ENCODE assay signal across 2 cellular contexts in the genomic region with DNA sequence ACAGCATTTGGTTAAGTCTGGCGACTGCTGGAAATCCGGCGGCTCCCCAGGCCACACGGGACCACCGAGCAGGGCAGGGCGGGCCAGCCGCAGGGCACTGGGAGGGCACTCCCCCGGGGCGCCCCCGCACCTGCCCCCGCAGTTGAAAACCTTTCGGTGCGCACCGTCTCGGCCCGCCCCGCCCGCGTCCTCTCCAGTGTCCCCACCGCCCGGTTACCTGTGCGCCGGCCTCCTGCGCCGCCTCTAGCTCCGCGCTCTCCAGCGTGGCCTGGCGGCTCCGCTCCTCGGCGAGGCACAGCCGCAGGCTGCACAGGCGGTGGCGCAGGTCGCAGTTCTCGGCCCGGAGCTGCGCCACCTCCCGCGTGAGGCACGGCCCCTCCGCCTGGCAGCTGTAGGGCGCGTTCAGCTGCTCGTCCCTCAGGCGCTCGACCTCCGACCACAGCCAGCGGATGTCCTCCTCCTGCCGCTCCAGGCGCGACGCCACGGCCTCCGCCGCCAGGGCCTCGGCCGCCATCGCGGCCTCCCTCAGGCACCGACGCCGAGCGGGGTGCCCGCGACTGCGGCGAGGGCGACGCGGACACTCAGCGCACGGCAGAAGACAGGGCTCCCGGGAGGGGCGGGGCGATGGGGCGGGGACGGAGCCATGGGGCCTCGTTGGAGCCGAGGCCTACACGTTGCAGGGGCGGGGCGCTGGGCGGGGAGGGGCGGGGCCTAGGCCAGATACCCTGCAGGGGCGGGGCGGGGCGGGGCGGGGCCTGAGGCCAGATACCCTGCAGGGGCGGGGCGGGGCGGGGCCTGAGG.
TF ChIP-seq lines count a peak whose summit lies in the region.

A gene (minus strand): TSS at position 600 of the 801 bp plus-strand sequence. CDS start 86 bp downstream, at position 514.

TF ChIP-seq in HEK293, 187 proteins besides CTCF, POLR2A, EP300 and RAD21 (continued from another document and continues in another):
- TF ChIP-seq, protein P1, sequence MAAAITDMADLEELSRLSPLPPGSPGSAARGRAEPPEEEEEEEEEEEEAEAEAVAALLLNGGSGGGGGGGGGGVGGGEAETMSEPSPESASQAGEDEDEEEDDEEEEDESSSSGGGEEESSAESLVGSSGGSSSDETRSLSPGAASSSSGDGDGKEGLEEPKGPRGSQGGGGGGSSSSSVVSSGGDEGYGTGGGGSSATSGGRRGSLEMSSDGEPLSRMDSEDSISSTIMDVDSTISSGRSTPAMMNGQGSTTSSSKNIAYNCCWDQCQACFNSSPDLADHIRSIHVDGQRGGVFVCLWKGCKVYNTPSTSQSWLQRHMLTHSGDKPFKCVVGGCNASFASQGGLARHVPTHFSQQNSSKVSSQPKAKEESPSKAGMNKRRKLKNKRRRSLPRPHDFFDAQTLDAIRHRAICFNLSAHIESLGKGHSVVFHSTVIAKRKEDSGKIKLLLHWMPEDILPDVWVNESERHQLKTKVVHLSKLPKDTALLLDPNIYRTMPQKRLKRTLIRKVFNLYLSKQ (tag by site-specific recombination; IDR thresholded peaks at IDR 0.05; ENCODE audit: borderline replicate concordance) = no peak
- TF ChIP-seq ZNF548 (tag by site-specific recombination; IDR thresholded peaks at IDR 0.05) (no peak), ZNF549 (tag by site-specific recombination; IDR thresholded peaks at IDR 0.05) (peak; percentile 65; the same call in 1 of the 2 replicates), ZBTB8A (tag by site-specific recombination; IDR thresholded peaks at IDR 0.05) (peak; percentile 93), GFI1B (tag by site-specific recombination; IDR thresholded peaks at IDR 0.05) (no peak; the same call in 1 of the 2 replicates), ZNF324 (tag by site-specific recombination; IDR thresholded peaks at IDR 0.05) (peak; percentile 75; the same call in 1 of the 2 replicates), ZNF776 (tag by site-specific recombination; IDR thresholded peaks at IDR 0.05; ENCODE audit: borderline replicate concordance) (no peak), ZNF311 (tag by site-specific recombination; IDR thresholded peaks at IDR 0.05; ENCODE audit: borderline replicate concordance) (no peak), ZNF701 (tag by site-specific recombination; IDR thresholded peaks at IDR 0.05) (no peak), ZNF341 (tag by site-specific recombination; IDR thresholded peaks at IDR 0.05; ENCODE audit: low read depth) (peak; percentile 84), OVOL3 (tag by site-specific recombination; IDR thresholded peaks at IDR 0.05) (no peak), ZNF558 (tag by site-specific recombination; IDR thresholded peaks at IDR 0.05) (no peak), ZFP69B (tag by site-specific recombination; IDR thresholded peaks at IDR 0.05) (peak; percentile 88), ZXDB (tag by site-specific recombination; IDR thresholded peaks at IDR 0.05) (peak; percentile 90), REPIN1 (tag by site-specific recombination; IDR thresholded peaks at IDR 0.05; ENCODE audit: low read depth) (peak; percentile 100), ZEB2 (tag by site-specific recombination; IDR thresholded peaks at IDR 0.05) (peak; percentile 87), ZNF114 (tag by site-specific recombination; IDR thresholded peaks at IDR 0.05) (no peak), KLF16 (tag by site-specific recombination; IDR thresholded peaks at IDR 0.05) (peak; percentile 94)
- TF ChIP-seq, protein P2, sequence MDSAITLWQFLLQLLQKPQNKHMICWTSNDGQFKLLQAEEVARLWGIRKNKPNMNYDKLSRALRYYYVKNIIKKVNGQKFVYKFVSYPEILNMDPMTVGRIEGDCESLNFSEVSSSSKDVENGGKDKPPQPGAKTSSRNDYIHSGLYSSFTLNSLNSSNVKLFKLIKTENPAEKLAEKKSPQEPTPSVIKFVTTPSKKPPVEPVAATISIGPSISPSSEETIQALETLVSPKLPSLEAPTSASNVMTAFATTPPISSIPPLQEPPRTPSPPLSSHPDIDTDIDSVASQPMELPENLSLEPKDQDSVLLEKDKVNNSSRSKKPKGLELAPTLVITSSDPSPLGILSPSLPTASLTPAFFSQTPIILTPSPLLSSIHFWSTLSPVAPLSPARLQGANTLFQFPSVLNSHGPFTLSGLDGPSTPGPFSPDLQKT (IDR thresholded peaks at IDR 0.05; ENCODE audit: borderline replicate concordance, low read depth, low read length) = no peak
- TF ChIP-seq, protein P3, sequence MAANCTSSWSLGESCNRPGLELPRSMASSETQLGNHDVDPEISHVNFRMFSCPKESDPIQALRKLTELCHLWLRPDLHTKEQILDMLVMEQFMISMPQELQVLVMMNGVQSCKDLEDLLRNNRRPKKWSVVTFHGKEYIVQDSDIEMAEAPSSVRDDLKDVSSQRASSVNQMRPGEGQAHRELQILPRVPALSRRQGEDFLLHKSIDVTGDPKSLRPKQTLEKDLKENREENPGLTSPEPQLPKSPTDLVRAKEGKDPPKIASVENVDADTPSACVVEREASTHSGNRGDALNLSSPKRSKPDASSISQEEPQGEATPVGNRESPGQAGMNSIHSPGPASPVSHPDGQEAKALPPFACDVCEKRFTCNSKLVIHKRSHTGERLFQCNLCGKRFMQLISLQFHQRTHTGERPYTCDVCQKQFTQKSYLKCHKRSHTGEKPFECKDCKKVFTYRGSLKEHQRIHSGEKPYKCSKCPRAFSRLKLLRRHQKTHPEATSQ (tag by site-specific recombination; IDR thresholded peaks at IDR 0.05) = peak; percentile 99
- TF ChIP-seq, protein P4, sequence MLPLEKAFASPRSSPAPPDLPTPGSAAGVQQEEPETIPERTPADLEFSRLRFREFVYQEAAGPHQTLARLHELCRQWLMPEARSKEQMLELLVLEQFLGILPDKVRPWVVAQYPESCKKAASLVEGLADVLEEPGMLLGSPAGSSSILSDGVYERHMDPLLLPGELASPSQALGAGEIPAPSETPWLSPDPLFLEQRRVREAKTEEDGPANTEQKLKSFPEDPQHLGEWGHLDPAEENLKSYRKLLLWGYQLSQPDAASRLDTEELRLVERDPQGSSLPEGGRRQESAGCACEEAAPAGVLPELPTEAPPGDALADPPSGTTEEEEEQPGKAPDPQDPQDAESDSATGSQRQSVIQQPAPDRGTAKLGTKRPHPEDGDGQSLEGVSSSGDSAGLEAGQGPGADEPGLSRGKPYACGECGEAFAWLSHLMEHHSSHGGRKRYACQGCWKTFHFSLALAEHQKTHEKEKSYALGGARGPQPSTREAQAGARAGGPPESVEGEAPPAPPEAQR (tag by site-specific recombination; IDR thresholded peaks at IDR 0.05) = peak; percentile 84

TF ChIP-seq in SK-N-SH, 30 proteins besides CTCF, POLR2A, EP300 and RAD21 (continued from another document):
- TF ChIP-seq, protein P5, sequence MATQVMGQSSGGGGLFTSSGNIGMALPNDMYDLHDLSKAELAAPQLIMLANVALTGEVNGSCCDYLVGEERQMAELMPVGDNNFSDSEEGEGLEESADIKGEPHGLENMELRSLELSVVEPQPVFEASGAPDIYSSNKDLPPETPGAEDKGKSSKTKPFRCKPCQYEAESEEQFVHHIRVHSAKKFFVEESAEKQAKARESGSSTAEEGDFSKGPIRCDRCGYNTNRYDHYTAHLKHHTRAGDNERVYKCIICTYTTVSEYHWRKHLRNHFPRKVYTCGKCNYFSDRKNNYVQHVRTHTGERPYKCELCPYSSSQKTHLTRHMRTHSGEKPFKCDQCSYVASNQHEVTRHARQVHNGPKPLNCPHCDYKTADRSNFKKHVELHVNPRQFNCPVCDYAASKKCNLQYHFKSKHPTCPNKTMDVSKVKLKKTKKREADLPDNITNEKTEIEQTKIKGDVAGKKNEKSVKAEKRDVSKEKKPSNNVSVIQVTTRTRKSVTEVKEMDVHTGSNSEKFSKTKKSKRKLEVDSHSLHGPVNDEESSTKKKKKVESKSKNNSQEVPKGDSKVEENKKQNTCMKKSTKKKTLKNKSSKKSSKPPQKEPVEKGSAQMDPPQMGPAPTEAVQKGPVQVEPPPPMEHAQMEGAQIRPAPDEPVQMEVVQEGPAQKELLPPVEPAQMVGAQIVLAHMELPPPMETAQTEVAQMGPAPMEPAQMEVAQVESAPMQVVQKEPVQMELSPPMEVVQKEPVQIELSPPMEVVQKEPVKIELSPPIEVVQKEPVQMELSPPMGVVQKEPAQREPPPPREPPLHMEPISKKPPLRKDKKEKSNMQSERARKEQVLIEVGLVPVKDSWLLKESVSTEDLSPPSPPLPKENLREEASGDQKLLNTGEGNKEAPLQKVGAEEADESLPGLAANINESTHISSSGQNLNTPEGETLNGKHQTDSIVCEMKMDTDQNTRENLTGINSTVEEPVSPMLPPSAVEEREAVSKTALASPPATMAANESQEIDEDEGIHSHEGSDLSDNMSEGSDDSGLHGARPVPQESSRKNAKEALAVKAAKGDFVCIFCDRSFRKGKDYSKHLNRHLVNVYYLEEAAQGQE (IDR thresholded peaks at IDR 0.05; ENCODE audit: low read depth, low read length) = no peak
- no peak for TF ChIP-seq CHD2 (IDR thresholded peaks at IDR 0.05; ENCODE audit: low read length, partially characterized antibody)
- no peak for TF ChIP-seq RCOR1 (IDR thresholded peaks at IDR 0.05; ENCODE audit: low read length)
- peak; percentile 21; the same call in 1 of the 2 replicates for TF ChIP-seq SIN3A (IDR thresholded peaks at IDR 0.05; ENCODE audit: borderline replicate concordance, low read depth, low read length)
- peak; percentile 70 for TF ChIP-seq POLR2AphosphoS5 (IDR thresholded peaks at IDR 0.05; ENCODE audit: low read depth, low read length)
- TF ChIP-seq YY1 (IDR thresholded peaks at IDR 0.05; ENCODE audit: low read depth) = peak; percentile 50; the same call in 1 of the 2 replicates
- TF ChIP-seq, protein P6, sequence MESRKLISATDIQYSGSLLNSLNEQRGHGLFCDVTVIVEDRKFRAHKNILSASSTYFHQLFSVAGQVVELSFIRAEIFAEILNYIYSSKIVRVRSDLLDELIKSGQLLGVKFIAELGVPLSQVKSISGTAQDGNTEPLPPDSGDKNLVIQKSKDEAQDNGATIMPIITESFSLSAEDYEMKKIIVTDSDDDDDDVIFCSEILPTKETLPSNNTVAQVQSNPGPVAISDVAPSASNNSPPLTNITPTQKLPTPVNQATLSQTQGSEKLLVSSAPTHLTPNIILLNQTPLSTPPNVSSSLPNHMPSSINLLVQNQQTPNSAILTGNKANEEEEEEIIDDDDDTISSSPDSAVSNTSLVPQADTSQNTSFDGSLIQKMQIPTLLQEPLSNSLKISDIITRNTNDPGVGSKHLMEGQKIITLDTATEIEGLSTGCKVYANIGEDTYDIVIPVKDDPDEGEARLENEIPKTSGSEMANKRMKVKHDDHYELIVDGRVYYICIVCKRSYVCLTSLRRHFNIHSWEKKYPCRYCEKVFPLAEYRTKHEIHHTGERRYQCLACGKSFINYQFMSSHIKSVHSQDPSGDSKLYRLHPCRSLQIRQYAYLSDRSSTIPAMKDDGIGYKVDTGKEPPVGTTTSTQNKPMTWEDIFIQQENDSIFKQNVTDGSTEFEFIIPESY (IDR thresholded peaks at IDR 0.05; ENCODE audit: borderline replicate concordance, low read depth) = no peak
- peak; percentile 74 for TF ChIP-seq MXI1 (IDR thresholded peaks at IDR 0.05; ENCODE audit: low read depth, low read length)
- TF ChIP-seq, protein P7, sequence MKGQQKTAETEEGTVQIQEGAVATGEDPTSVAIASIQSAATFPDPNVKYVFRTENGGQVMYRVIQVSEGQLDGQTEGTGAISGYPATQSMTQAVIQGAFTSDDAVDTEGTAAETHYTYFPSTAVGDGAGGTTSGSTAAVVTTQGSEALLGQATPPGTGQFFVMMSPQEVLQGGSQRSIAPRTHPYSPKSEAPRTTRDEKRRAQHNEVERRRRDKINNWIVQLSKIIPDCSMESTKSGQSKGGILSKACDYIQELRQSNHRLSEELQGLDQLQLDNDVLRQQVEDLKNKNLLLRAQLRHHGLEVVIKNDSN (IDR thresholded peaks at IDR 0.05; ENCODE audit: borderline replicate concordance, low read depth) = peak; percentile 23; the same call in 1 of the 2 replicates
